ENCODE assay signal across 27 cellular contexts in genomic region chr12:2447861-2448260, GRCh38.
"Had no signal": no experiment of that assay in that cellular context is flagged by ENCODE, and none has a peak within 500 bp of the region (broad histone marks: within the 10 kb centered on the region; RNA-seq: fewer than 3 reads in every experiment).

No MANE protein-coding gene starts in this region.

- H3K27ac Mint-ChIP-seq: activated naive CD4-positive, alpha-beta T cell treated with anti-CD3 and anti-CD28 coated beads for 36 hours; activated naive CD8-positive, alpha-beta T cell treated with anti-CD3 and anti-CD28 coated beads for 36 hours; nephron; stimulated activated naive B cell treated with anti-CD40 and anti-IgM and Interleukin-4, amounts not matched to agents 10 μg/mL and 1 μg/mL and 100 μg/mL, for 72 hours; T-helper 1 cell treated with Interleukin-12 subunit alpha and Interleukin-12 subunit beta and Interleukin-4 antibody, amounts not matched to agents 30 μg/mL and 1 μg/mL, for 36 hours had no signal

- H3K36me3 ChIP-seq: adrenal gland, ovary, prostate gland, thyroid gland, upper lobe of left lung, vagina, WERI-Rb-1 had no signal

- H3K4me3 Mint-ChIP-seq: activated naive CD4-positive, alpha-beta T cell treated with anti-CD3 and anti-CD28 coated beads for 36 hours; activated naive CD8-positive, alpha-beta T cell treated with anti-CD3 and anti-CD28 coated beads for 36 hours; nephron; stimulated activated naive B cell treated with anti-CD40 and anti-IgM and Interleukin-4, amounts not matched to agents 10 μg/mL and 1 μg/mL and 100 μg/mL, for 72 hours; T-helper 1 cell treated with Interleukin-12 subunit alpha and Interleukin-12 subunit beta and Interleukin-4 antibody, amounts not matched to agents 30 μg/mL and 1 μg/mL, for 36 hours had no signal

- H3K4me3 ChIP-seq: adrenal gland, heart right ventricle, ovary, prostate gland, right atrium auricular region, stomach, thyroid gland, upper lobe of left lung, vagina had no signal

- H3K36me3 Mint-ChIP-seq: activated naive CD8-positive, alpha-beta T cell treated with anti-CD3 and anti-CD28 coated beads for 36 hours; stimulated activated naive B cell treated with anti-CD40 and anti-IgM and Interleukin-4, amounts not matched to agents 10 μg/mL and 1 μg/mL and 100 μg/mL, for 72 hours had no signal

- ATAC-seq: activated CD4-positive, CD25-positive, alpha-beta regulatory T cell treated with anti-CD3 and anti-CD28 coated beads, Interleukin-2, amount 50 U/mL, for 24 hours; esophagus mucosa; left ventricle myocardium superior; stimulated activated naive B cell treated with anti-CD40 and anti-IgM and Interleukin-4, amounts not matched to agents 10 μg/mL and 1 μg/mL and 100 μg/mL, for 72 hours had no signal

- H3K4me1 ChIP-seq: adrenal gland, prostate gland, stomach, thyroid gland, upper lobe of left lung, vagina had no signal

- H3K9me3 Mint-ChIP-seq: activated naive CD4-positive, alpha-beta T cell treated with anti-CD3 and anti-CD28 coated beads for 36 hours; activated naive CD8-positive, alpha-beta T cell treated with anti-CD3 and anti-CD28 coated beads for 36 hours; nephron; T-helper 1 cell treated with Interleukin-12 subunit alpha and Interleukin-12 subunit beta and Interleukin-4 antibody, amounts not matched to agents 30 μg/mL and 1 μg/mL, for 36 hours had no signal

- H3K27me3 ChIP-seq: adrenal gland, heart right ventricle, ovary, right atrium auricular region, stomach, thyroid gland, upper lobe of left lung, vagina had no signal

- H3K4me1 Mint-ChIP-seq: activated naive CD8-positive, alpha-beta T cell treated with anti-CD3 and anti-CD28 coated beads for 36 hours; nephron had no signal

- H3K27ac ChIP-seq: adrenal gland, heart right ventricle, ovary, prostate gland, right atrium auricular region, stomach, thyroid gland, upper lobe of left lung, vagina, WERI-Rb-1 had no signal

- DNase-seq: activated CD4-positive, alpha-beta T cell treated with anti-CD3 and anti-CD28 coated beads for 48 hours; activated CD4-positive, alpha-beta T cell treated with anti-CD3 and anti-CD28 coated beads, Interleukin-2, amount 50 U/mL, for 48 hours; activated CD8-positive, alpha-beta memory T cell treated with anti-CD3 and anti-CD28 coated beads for 24 hours; activated effector memory CD4-positive, alpha-beta T cell treated with Interleukin-2 at 50 U/mL for 16 hours; activated naive CD4-positive, alpha-beta T cell treated with anti-CD3 and anti-CD28 coated beads for 36 hours; activated naive CD8-positive, alpha-beta T cell treated with anti-CD3 and anti-CD28 coated beads for 36 hours; adrenal gland; caudate nucleus; foreskin fibroblast; heart right ventricle; left ventricle myocardium superior; ovary; stimulated activated CD4-positive, alpha-beta T cell treated with anti-CD3 and anti-CD28 coated beads, Interleukin-15, amount 100 ng/mL, for 24 hours; stimulated activated CD4-positive, alpha-beta T cell treated with anti-CD3 and anti-CD28 coated beads, Interleukin-2, amount 100 ng/mL, for 24 hours; stimulated activated naive B cell treated with anti-CD40 and anti-IgM and Interleukin-4, amounts not matched to agents 10 μg/mL and 1 μg/mL and 100 μg/mL, for 72 hours; stomach; T-helper 9 cell; thyroid gland; upper lobe of left lung; WERI-Rb-1 had no signal
